In the genomic region with DNA sequence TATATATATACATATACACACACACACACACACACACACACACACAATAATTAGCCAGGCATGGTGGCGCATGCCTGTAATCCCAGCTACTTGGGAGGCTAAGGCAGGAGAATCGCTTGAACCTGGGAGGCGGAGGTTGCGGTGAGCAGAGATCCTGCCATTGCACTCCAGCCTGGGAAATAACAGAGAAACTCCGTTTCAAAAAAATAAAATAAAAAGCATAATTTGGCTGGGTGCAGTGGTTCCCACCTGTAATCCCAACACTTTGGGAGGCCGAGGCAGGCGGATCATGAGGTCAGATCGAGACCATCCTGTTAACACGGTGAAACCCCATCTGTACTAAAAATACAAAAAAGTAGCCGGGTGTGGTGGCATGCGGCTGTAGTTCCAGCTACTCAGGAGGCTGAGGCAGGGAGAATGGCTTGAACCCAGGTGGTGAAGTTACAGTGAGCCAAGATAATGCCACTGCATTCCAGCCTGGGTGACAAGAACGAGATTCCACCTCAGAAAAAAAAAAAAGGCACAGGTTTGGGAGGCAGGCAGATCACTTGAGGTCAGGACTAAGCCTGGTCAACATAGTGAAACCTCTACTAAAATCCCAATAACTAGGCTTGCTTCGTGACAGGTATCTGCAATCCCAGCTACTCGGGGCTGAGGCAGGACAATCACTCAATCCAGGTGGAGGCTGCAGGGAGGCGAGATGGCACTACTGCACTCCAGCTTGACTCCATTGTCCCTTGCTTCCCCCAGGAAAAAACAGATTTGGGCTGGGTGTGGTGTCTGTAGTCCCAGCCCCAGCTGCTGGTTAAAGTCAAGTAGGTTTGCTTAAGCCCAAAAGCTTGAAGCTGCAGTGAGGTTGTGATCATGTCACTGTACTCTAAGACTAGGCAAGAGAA, we compare ENCODE assay signal across 10 cellular contexts. TPM values are rescaled to one million over a fixed set of nuclear protein-coding genes. Genes with fewer than 3 reads are reported as not detected.
DNase-seq lines count a peak whose midpoint lies in the region; ATAC-seq, FAIRE-seq and TF ChIP-seq lines count a peak whose summit lies in the region.
"Had no signal": no experiment of that assay in that cellular context is flagged by ENCODE, and none has a peak within 500 bp of the region (broad histone marks: within the 10 kb centered on the region; RNA-seq: fewer than 3 reads in every experiment).

No MANE protein-coding gene starts in this region.

- H3K27me3 ChIP-seq in H9 (ENCODE audit: insufficient read depth, low read length), result no peaks in the 10 kb centered on the region
- H3K27me3 ChIP-seq in SJCRH30, result no peaks in the 10 kb centered on the region
- no peaks in the 10 kb centered on the region for H3K27me3 ChIP-seq in ovary
- H3K27me3 ChIP-seq: brain microvascular endothelial cell had no signal

- H3K9me3 Mint-ChIP-seq in Calu3 (ENCODE audit: low read depth, unreplicated experiment) (no peaks in the 10 kb centered on the region), H9 (peaks cover 15 to 19% of the 10 kb centered on the region in 2 experiments)

- intact Hi-C loops in Calu3 (cut with micrococcal nuclease; ENCODE audit: unreplicated experiment) (no loop called here), kidney (cut with DNase I) (no loop called here), mucosa of descending colon (cut with DNase I, micrococcal nuclease) (no loop called here), ovary (cut with DNase I) (loop anchor here in 1 of 4 donors (10.0 kb wide), 1 partner anchor 456 kb away; no protein-coding TSS in a partner anchor)

- no peak overlapping the region for H2AK5ac ChIP-seq in H9 (ENCODE audit: insufficient read length, low read length)

- no peak overlapping the region for H4K91ac ChIP-seq in H9 (ENCODE audit: insufficient read length, low read depth, low read length)

- no peaks in the 10 kb centered on the region for H4K20me1 ChIP-seq in H9 (ENCODE audit: control insufficient read depth, insufficient read depth, insufficient read length)

- peaks cover 27% of the 10 kb centered on the region for H3K79me2 ChIP-seq in H9 (ENCODE audit: insufficient read depth, low read length)

- H3K4me3 Mint-ChIP-seq in Calu3 (ENCODE audit: low read depth, unreplicated experiment) (peak overlapping the region; percentile 22), H9 (peak overlapping the region; percentile 99)

- no peak overlapping the region for H4K5ac ChIP-seq in H9 (ENCODE audit: insufficient read length, low read depth, low read length)

- no peak overlapping the region for H3T11ph ChIP-seq in H9 (ENCODE audit: low read length)

- H3K4me3 ChIP-seq in SJCRH30 (no peak overlapping the region), kidney (ENCODE audit: low read length in 2 of 2) (no peak overlapping the region), mucosa of descending colon (no peak overlapping the region), ovary (no peak overlapping the region)

- H3K27me3 Mint-ChIP-seq in Calu3 (ENCODE audit: unreplicated experiment), result no peaks in the 10 kb centered on the region
- peaks cover 5% of the 10 kb centered on the region; the same call in 1 of the 2 replicates for H3K27me3 Mint-ChIP-seq in H9 (ENCODE audit: low read depth)

- ATAC-seq in mucosa of descending colon, result no peak
- no peak for ATAC-seq in GM19397 (IDR thresholded peaks at IDR 0.05; ENCODE audit: unreplicated experiment)

- H2BK20ac ChIP-seq in H9 (ENCODE audit: low read depth, low read length, poor library complexity, severe bottlenecking), result no peak overlapping the region

- no peak overlapping the region for H2BK15ac ChIP-seq in H9 (ENCODE audit: low read depth, low read length)

- TF ChIP-seq EP300 in ovary (IDR thresholded peaks at IDR 0.05), result no peak

- H3K4me2 ChIP-seq in H9 (ENCODE audit: insufficient read depth, insufficient read length, low read length), result no peak overlapping the region

- H3K4me1 Mint-ChIP-seq in Calu3 (ENCODE audit: low read depth, unreplicated experiment), result peaks cover 25% of the 10 kb centered on the region
- peaks cover 20 to 35% of the 10 kb centered on the region in 2 experiments for H3K4me1 Mint-ChIP-seq in H9

- no TSS peak for BruUV-seq in Calu3 (replicated peaks; lab: Mats Ljungman, UMichigan)

- peaks cover 8% of the 10 kb centered on the region for H3K23me2 ChIP-seq in H9 (ENCODE audit: insufficient read length, low read depth, low read length, poor library complexity, severe bottlenecking)

- H3K27ac Mint-ChIP-seq in Calu3 (ENCODE audit: unreplicated experiment) (peak overlapping the region; percentile 34), H9 (peak overlapping the region; percentile 31 to 98 (median 31); a peak in 5 of 7 replicates)

- DNase-seq in Calu3, result no peak
- DNase-seq in H9, result peak; percentile 81
- peak; percentile 18 to 53 for DNase-seq in SJCRH30
- DNase-seq in kidney, result peak; percentile 8
- no peak for DNase-seq in mucosa of descending colon
- no peak for DNase-seq in NOMO-1 (lab: John Stamatoyannopoulos, UW; ENCODE audit: unreplicated experiment in 2 of 2)
- DNase-seq in ovary, result no peak
- DNase-seq: brain microvascular endothelial cell had no signal

- no peak overlapping the region for H4K8ac ChIP-seq in H9 (replicated peaks; ENCODE audit: insufficient read length, low read depth, low read length)

- H3K56ac ChIP-seq in H9 (ENCODE audit: insufficient read length, low read depth, low read length), result no peak overlapping the region

- H3K23ac ChIP-seq in H9 (ENCODE audit: insufficient read length, low read depth, low read length), result no peak overlapping the region

- no peak overlapping the region for H3K4ac ChIP-seq in H9 (ENCODE audit: low read depth, low read length)

- no peak overlapping the region for H2BK5ac ChIP-seq in H9 (ENCODE audit: insufficient read length, low read length)

- no peak for FAIRE-seq in kidney (lab: Jason Lieb, UNC)

- H3K4me1 ChIP-seq in H9 (ENCODE audit: insufficient read depth, low read length) (no peaks in the 10 kb centered on the region; the same call in 1 of the 2 replicates), SJCRH30 (peaks cover 10% of the 10 kb centered on the region), kidney (ENCODE audit: control insufficient read depth in 1 of 2, insufficient read depth in 1 of 2, low read depth in 1 of 2, low read length in 2 of 2) (peaks cover 4 to 18% of the 10 kb centered on the region in 2 donors), mucosa of descending colon (ENCODE audit: low read depth) (peaks cover 18% of the 10 kb centered on the region), ovary (ENCODE audit: insufficient read depth) (peaks cover 6% of the 10 kb centered on the region)

- no peaks in the 10 kb centered on the region for H3K9me3 ChIP-seq in H9 (ENCODE audit: control insufficient read depth, low read depth, low read length)
- H3K9me3 ChIP-seq in SJCRH30 (replicated peaks), result no peaks in the 10 kb centered on the region
- no peaks in the 10 kb centered on the region for H3K9me3 ChIP-seq in kidney (ENCODE audit: control insufficient read depth in 1 of 2, low read length in 2 of 2)
- no peaks in the 10 kb centered on the region for H3K9me3 ChIP-seq in mucosa of descending colon
- H3K9me3 ChIP-seq in ovary, result no peaks in the 10 kb centered on the region

- H3K27ac ChIP-seq in H9 (ENCODE audit: insufficient read length, low read depth, low read length), result no peak overlapping the region
- no peak overlapping the region for H3K27ac ChIP-seq in SJCRH30
- no peak overlapping the region for H3K27ac ChIP-seq in kidney (ENCODE audit: low read depth in 2 of 2, low read length in 2 of 2)
- H3K27ac ChIP-seq in ovary, result no peak overlapping the region
- H3K27ac ChIP-seq: brain microvascular endothelial cell had no signal

- TF ChIP-seq POLR2A in ovary (IDR thresholded peaks at IDR 0.05), result no peak

- no peaks in the 10 kb centered on the region for H3K79me1 ChIP-seq in H9 (ENCODE audit: insufficient read depth, low read depth, low read length, poor library complexity, severe bottlenecking)

- H3K36me3 ChIP-seq in SJCRH30, result peaks cover 45% of the 10 kb centered on the region
- peaks cover 18 to 28% of the 10 kb centered on the region in 2 donors for H3K36me3 ChIP-seq in kidney (ENCODE audit: control insufficient read depth in 1 of 2, insufficient read depth in 2 of 2, low read length in 2 of 2)
- H3K36me3 ChIP-seq in mucosa of descending colon (ENCODE audit: low read depth), result peaks cover 12% of the 10 kb centered on the region
- no peaks in the 10 kb centered on the region for H3K36me3 ChIP-seq in ovary

- CTCF ChIA-PET in Calu3 (lab: Charles Lee), result interaction anchor here (1.0 kb wide), 1 partner anchor 65 kb away, joined by 3 read pairs; no protein-coding TSS in a partner anchor

- no peak overlapping the region for H2AFZ ChIP-seq in H9 (ENCODE audit: low read length)

- no peak overlapping the region for H2BK12ac ChIP-seq in H9 (ENCODE audit: insufficient read length, low read depth, low read length)

- TF ChIP-seq CTCF in Calu3 (IDR thresholded peaks at IDR 0.05; ENCODE audit: unreplicated experiment) (no peak), H9 (conservative IDR thresholded peaks at IDR 0.05) (no peak), kidney (IDR thresholded peaks at IDR 0.05; ENCODE audit: borderline replicate concordance, extremely low read depth, insufficient read depth) (no peak), mucosa of descending colon (IDR thresholded peaks at IDR 0.05) (no peak), ovary (IDR thresholded peaks at IDR 0.05) (no peak)

- no peak overlapping the region for H2BK120ac ChIP-seq in H9 (ENCODE audit: low read depth, low read length, poor library complexity, severe bottlenecking)

- no peak overlapping the region for H3K18ac ChIP-seq in H9 (ENCODE audit: insufficient read length, low read depth, low read length)

- H3K9ac ChIP-seq in H9 (ENCODE audit: extremely low read depth, insufficient read length, low read length), result no peak overlapping the region
- H3K9ac ChIP-seq in kidney (ENCODE audit: low read length in 2 of 2), result no peak overlapping the region

- H3K36me3 Mint-ChIP-seq in Calu3 (ENCODE audit: insufficient read depth, unreplicated experiment), result peaks cover 64% of the 10 kb centered on the region
- H3K36me3 Mint-ChIP-seq in H9 (ENCODE audit: insufficient read depth in 1 of 3, low read depth in 3 of 3), result peaks cover 39 to 46% (median 45%) of the 10 kb centered on the region in 3 experiments

- no CpG with 5 or more reads among the region's 15 CpGs for WGBS in H9 (ENCODE audit: extremely low coverage, insufficient read length, low lambda C conversion rate)
- WGBS in ovary, 3 donors, result 51 to 58% (median 52%) methylated on average over 15 of the region's 15 CpGs

- no peak overlapping the region for H3K14ac ChIP-seq in H9 (ENCODE audit: insufficient read depth, low read length)

RNA-seq across cellular contexts. Expression of a gene that starts 11.8 kb away (rescaled TPM):
- total RNA-seq in Calu3 (2022) (87.7 and 97.4 TPM in 2 replicates), H9 (2021) (121 and 124 TPM in 2 replicates), kidney (48.9 TPM), mucosa of descending colon (10 to 100 TPM; 35.0 to 42.4 (median 38.8) TPM), ovary (10 to 100 TPM; 36.5 to 70.6 (median 61.1) TPM)
- total RNA-seq in SJCRH30 (2014; rRNA removed; shearing (Covaris generic)), result 46.7 and 50.4 TPM in 2 replicates
- polyA plus RNA-seq in kidney (ENCODE audit: insufficient read depth, low read depth, low replicate concordance) (38.5 TPM), ovary (10 to 100 TPM; 25.1 to 39.4 TPM)

RNA-seq across cellular contexts. Expression of a gene that starts 18.5 kb away (rescaled TPM):
- not detected in 2 replicates for total RNA-seq in Calu3 (2022)
- 0.53 and 1.2 TPM in 2 replicates for total RNA-seq in H9 (2021)
- not detected in 2 replicates for total RNA-seq in SJCRH30 (2014; rRNA removed; shearing (Covaris generic))
- total RNA-seq in kidney, result not detected
- polyA plus RNA-seq in kidney (ENCODE audit: insufficient read depth, low read depth, low replicate concordance), result not detected
- not detected for total RNA-seq in mucosa of descending colon
- total RNA-seq in ovary, result not detected
- polyA plus RNA-seq in ovary, result not detected
- total RNA-seq: kidney epithelial cell had no signal

RNA-seq across cellular contexts. Expression of a gene that starts 19.3 kb away (rescaled TPM):
- total RNA-seq in Calu3 (2022), result 38.3 and 39.2 TPM in 2 replicates
- total RNA-seq in H9 (2021), result 33.5 and 34.7 TPM in 2 replicates
- total RNA-seq in SJCRH30 (2014; rRNA removed; shearing (Covaris generic)), result 22.7 and 27.5 TPM in 2 replicates
- total RNA-seq in kidney, result 39.6 TPM
- 44.6 TPM for polyA plus RNA-seq in kidney (ENCODE audit: insufficient read depth, low read depth, low replicate concordance)
- total RNA-seq in mucosa of descending colon, result 10 to 100 TPM; 38.7 to 44.3 (median 41.7) TPM
- 10 to 100 TPM; 33.2 to 60.7 (median 49.1) TPM for total RNA-seq in ovary
- 10 to 100 TPM; 39.6 to 50.1 TPM for polyA plus RNA-seq in ovary

RNA-seq across cellular contexts. Expression of a gene that starts 29.5 kb away (rescaled TPM):
- total RNA-seq in Calu3 (2022) (410 and 444 TPM in 2 replicates), H9 (2021) (289 and 290 TPM in 2 replicates), kidney (203 TPM), mucosa of descending colon (100 to 1,000 TPM; 116 to 127 (median 124) TPM), ovary (100 to 1,000 TPM in 3 of 7 donors, 10 to 100 TPM in 4; 69.0 to 430 (median 97.7) TPM)
- total RNA-seq in SJCRH30 (2014; rRNA removed; shearing (Covaris generic)), result 106 and 109 TPM in 2 replicates
- polyA plus RNA-seq in kidney (ENCODE audit: insufficient read depth, low read depth, low replicate concordance) (299 TPM), ovary (100 to 1,000 TPM in 1 of 2 donors, 10 to 100 TPM in 1; 90.0 to 126 TPM)

RNA-seq across cellular contexts. Expression of a gene that starts 45.9 kb away (rescaled TPM):
- total RNA-seq in Calu3 (2022) (48.0 and 51.6 TPM in 2 replicates), H9 (2021) (65.5 and 69.0 TPM in 2 replicates), kidney (83.8 TPM), mucosa of descending colon (100 to 1,000 TPM in 1 of 3 donors, 10 to 100 TPM in 2; 46.7 to 103 (median 55.0) TPM), ovary (10 to 100 TPM; 48.8 to 96.8 (median 77.7) TPM)
- 56.4 and 59.3 TPM in 2 replicates for total RNA-seq in SJCRH30 (2014; rRNA removed; shearing (Covaris generic))
- polyA plus RNA-seq in kidney (ENCODE audit: insufficient read depth, low read depth, low replicate concordance) (70.7 TPM), ovary (100 to 1,000 TPM in 1 of 2 donors, 10 to 100 TPM in 1; 99.4 to 125 TPM)

Comparison
In these comparisons a context has a peak if more than half of its experiments do, and no peak if none do; other contexts are left out.
1. DNase-seq: peak in H9 (single experiment), SJCRH30 (2 of 2) and kidney (single experiment); none in Calu3 (single experiment), mucosa of descending colon (0 of 3), NOMO-1 (0 of 2) and ovary (0 of 5).